ENCODE assay signal across 1 cellular context in genomic region chr2:68252407-68253210, GRCh38.
TF ChIP-seq lines count a peak whose summit lies in the region.

Gene PPP3R1, minus strand, starts transcription at chr2:68252532. Its CDS starts 405 bp downstream, at chr2:68252127.

TF ChIP-seq in GM12878, 131 proteins besides CTCF, POLR2A, EP300 and RAD21 (continued from another document):
- TF ChIP-seq MEF2A (IDR thresholded peaks at IDR 0.05; ENCODE audit: insufficient read depth, low read depth, low read length) = 0 out of 2 replicates have a peak, but pooled peaks have one; percentile 50
- TF ChIP-seq IRF4 (IDR thresholded peaks at IDR 0.05; ENCODE audit: low read depth, low read length) = no peak
- TF ChIP-seq SUZ12 (IDR thresholded peaks at IDR 0.05; ENCODE audit: unreplicated experiment) = no peak
- TF ChIP-seq ELK1 (IDR thresholded peaks at IDR 0.05; ENCODE audit: low read depth, low read length) = peak; percentile 75
- peak; percentile 45 for TF ChIP-seq RELA (IDR thresholded peaks at IDR 0.05; ENCODE audit: borderline replicate concordance, partially characterized antibody)
- peak; percentile 38 to 82; a peak in 3 of 4 replicates for TF ChIP-seq BHLHE40 (IDR thresholded peaks at IDR 0.05; ENCODE audit: borderline replicate concordance in 1 of 2, low read depth in 2 of 2, low read length in 1 of 2)
- TF ChIP-seq NR2C1 (IDR thresholded peaks at IDR 0.05) = peak; percentile 47
- peak; percentile 5; the same call in 1 of the 2 replicates for TF ChIP-seq PAX5 (IDR thresholded peaks at IDR 0.05; ENCODE audit: borderline replicate concordance, low read depth, low read length)
- no peak for TF ChIP-seq SREBF1 (IDR thresholded peaks at IDR 0.05; ENCODE audit: low read length)
- TF ChIP-seq ZSCAN29 (IDR thresholded peaks at IDR 0.05) = no peak
TF ChIP-seq in GM12878: peak in this region for 49.
